Comparison of ENCODE assay signal across 15 cellular contexts in the genomic region with DNA sequence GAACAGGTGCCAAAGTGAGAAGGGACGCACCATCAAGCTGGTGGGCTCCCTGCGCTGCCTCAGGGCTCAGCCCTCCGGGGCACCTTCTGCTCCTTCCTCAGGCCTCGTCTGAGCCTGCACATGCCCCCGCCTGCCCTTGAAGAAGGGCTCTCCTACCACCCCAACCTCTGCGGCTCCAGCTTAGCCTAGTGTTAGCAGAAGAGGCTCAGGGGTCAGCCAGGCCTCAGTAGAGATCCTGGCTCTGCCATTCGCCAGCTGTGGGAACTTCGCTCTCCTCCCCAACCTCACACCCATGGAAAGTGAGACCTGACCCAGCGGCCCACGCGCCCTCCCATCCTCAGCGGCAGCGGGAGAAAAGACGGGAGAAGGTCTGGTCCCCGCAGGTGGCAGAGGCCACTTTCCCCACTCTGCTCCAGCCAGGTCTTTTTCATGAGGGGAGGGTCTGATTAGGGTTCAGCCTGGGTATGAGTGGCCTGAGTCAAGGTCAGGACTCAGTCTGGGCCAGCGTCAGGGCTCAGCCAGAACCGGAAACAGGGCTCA. TPM values are rescaled to one million over a fixed set of nuclear protein-coding genes. Genes with fewer than 3 reads are reported as not detected.
A peak's percentile ranks its signal among the peaks of the same experiment; 100 is the strongest.
DNase-seq lines count a peak whose midpoint lies in the region; ATAC-seq and TF ChIP-seq lines count a peak whose summit lies in the region.
"Had no signal": no experiment of that assay in that cellular context is flagged by ENCODE, and none has a peak within 500 bp of the region (broad histone marks: within the 10 kb centered on the region; RNA-seq: fewer than 3 reads in every experiment).

No MANE protein-coding gene starts in this region.

- no peak for DNase-seq in GM23338 (ENCODE audit: low spot score)
- peak; percentile 68 for DNase-seq in chondrocyte (ENCODE audit: low spot score)
- peak; percentile 28 for DNase-seq in lower lobe of right lung
- no peak for DNase-seq in Calu3
- no peak for DNase-seq in NCI-H2227 treated with DMSO at 0.1 percent for 48 hours (lab: John Stamatoyannopoulos, UW)
- DNase-seq in NOMO-1 treated with dmso at 0.1 percent for 144 hours (lab: John Stamatoyannopoulos, UW; ENCODE audit: unreplicated experiment): no peak
- DNase-seq: AML-193, NCI-H1105 treated with DMSO at 0.1 percent for 48 hours, NCI-H1694 treated with DMSO at 0.1 percent for 48 hours, NCI-H2107, SIG-M5 had no signal

- peaks cover 2% of the 10 kb centered on the region; the same call in 1 of the 3 replicates for H3K36me3 Mint-ChIP-seq in GM23338 (ENCODE audit: low read depth)
- H3K36me3 Mint-ChIP-seq in chondrocyte (ENCODE audit: low read depth): peaks cover 2% of the 10 kb centered on the region
- no peaks in the 10 kb centered on the region for H3K36me3 Mint-ChIP-seq in Calu3 (ENCODE audit: insufficient read depth, unreplicated experiment)

- no peak overlapping the region for H3K4me3 ChIP-seq in GM23338
- no peak overlapping the region for H3K4me3 ChIP-seq in lower lobe of right lung
- no peak overlapping the region for H3K4me3 ChIP-seq in skeletal muscle tissue (ENCODE audit: low read length in 3 of 3)
- H3K4me3 ChIP-seq: HAP-1 had no signal

- H3K27me3 ChIP-seq in GM23338 (ENCODE audit: insufficient read depth) (no peaks in the 10 kb centered on the region), lower lobe of right lung (ENCODE audit: low read depth) (peaks cover 8% of the 10 kb centered on the region), skeletal muscle tissue (ENCODE audit: control insufficient read depth in 3 of 3, insufficient read depth in 3 of 3, low read length in 3 of 3) (no peaks in the 10 kb centered on the region)

- H3K27me3 Mint-ChIP-seq in GM23338 (ENCODE audit: insufficient read depth, low read depth, poor library complexity) (peaks cover 5% of the 10 kb centered on the region), chondrocyte (ENCODE audit: low read depth) (peaks cover 17% of the 10 kb centered on the region), Calu3 (ENCODE audit: unreplicated experiment) (peaks cover 37% of the 10 kb centered on the region)

- peak overlapping the region in 1 of 3 donors; percentile 25 for H3K9ac ChIP-seq in skeletal muscle tissue (ENCODE audit: low read depth in 1 of 3, low read length in 3 of 3)

- H3K4me1 Mint-ChIP-seq in GM23338 (peaks cover 53% of the 10 kb centered on the region), chondrocyte (ENCODE audit: low read depth) (no peaks in the 10 kb centered on the region), Calu3 (ENCODE audit: low read depth, unreplicated experiment) (no peaks in the 10 kb centered on the region)

- no peaks in the 10 kb centered on the region for H3K79me2 ChIP-seq in GM23338 (replicated peaks; ENCODE audit: insufficient read depth)

- no peaks in the 10 kb centered on the region for H3K9me2 ChIP-seq in GM23338 (ENCODE audit: insufficient read depth)

- no peak for ATAC-seq in GM23338
- no peak for ATAC-seq in lower lobe of right lung
- no peak for ATAC-seq in GM21515 (IDR thresholded peaks at IDR 0.05; ENCODE audit: unreplicated experiment)

- no peak for TF ChIP-seq CTCF in GM23338 (conservative IDR thresholded peaks at IDR 0.05; ENCODE audit: low read depth in 2 of 2)
- TF ChIP-seq CTCF in chondrocyte (IDR thresholded peaks at IDR 0.05): no peak
- TF ChIP-seq CTCF in lower lobe of right lung (IDR thresholded peaks at IDR 0.05): no peak
- TF ChIP-seq CTCF in Calu3 (IDR thresholded peaks at IDR 0.05; ENCODE audit: unreplicated experiment): no peak

- CTCF ChIA-PET in Calu3 (lab: Charles Lee): no interaction called here

- intact Hi-C loops in lower lobe of right lung (cut with DNase I) (no loop called here), Calu3 (cut with micrococcal nuclease; ENCODE audit: unreplicated experiment) (no loop called here)

- peak overlapping the region; percentile 32; the same call in 1 of the 2 replicates for H3K4me2 ChIP-seq in GM23338

- H2AFZ ChIP-seq in GM23338: peak overlapping the region; percentile 52; the same call in 1 of the 2 replicates

- H3K9me3 ChIP-seq in lower lobe of right lung (no peaks in the 10 kb centered on the region), skeletal muscle tissue (ENCODE audit: control insufficient read depth in 3 of 3, low read length in 3 of 3) (no peaks in the 10 kb centered on the region)
- H3K9me3 ChIP-seq: HAP-1 had no signal

- H3F3A ChIP-seq in GM23338 (replicated peaks; ENCODE audit: low read depth): peaks cover 21% of the 10 kb centered on the region; the same call in 1 of the 2 replicates

- H3K4me1 ChIP-seq in GM23338 (ENCODE audit: insufficient read depth) (peaks cover 51% of the 10 kb centered on the region), lower lobe of right lung (no peaks in the 10 kb centered on the region), skeletal muscle tissue (ENCODE audit: control insufficient read depth in 3 of 3, insufficient read depth in 3 of 3, low read length in 3 of 3) (peaks cover 52 to 66% (median 60%) of the 10 kb centered on the region in 3 donors)
- H3K4me1 ChIP-seq: HAP-1 had no signal

- peaks cover 5% of the 10 kb centered on the region; the same call in 1 of the 3 replicates for H3K9me3 Mint-ChIP-seq in GM23338
- peaks cover 8% of the 10 kb centered on the region for H3K9me3 Mint-ChIP-seq in chondrocyte (ENCODE audit: low read depth)
- no peaks in the 10 kb centered on the region for H3K9me3 Mint-ChIP-seq in Calu3 (ENCODE audit: low read depth, unreplicated experiment)

- H3K27ac ChIP-seq in GM23338 (ENCODE audit: low read depth) (no peak overlapping the region), lower lobe of right lung (no peak overlapping the region), skeletal muscle tissue (ENCODE audit: low read depth, low read length) (peak overlapping the region; percentile 92)
- H3K27ac ChIP-seq: HL-60 had no signal

- BruUV-seq in Calu3 (replicated peaks; lab: Mats Ljungman, UMichigan): no TSS peak

- H3K36me3 ChIP-seq in GM23338 (ENCODE audit: insufficient read depth) (no peaks in the 10 kb centered on the region), lower lobe of right lung (no peaks in the 10 kb centered on the region), skeletal muscle tissue (ENCODE audit: control insufficient read depth in 3 of 3, insufficient read depth in 3 of 3, low read length in 3 of 3) (peaks cover 3 to 7% (median 4%) of the 10 kb centered on the region in 3 donors)
- H3K36me3 ChIP-seq: HAP-1 had no signal

- H4K20me1 ChIP-seq in GM23338 (replicated peaks; ENCODE audit: insufficient read depth): no peaks in the 10 kb centered on the region

- H3K27ac Mint-ChIP-seq in GM23338 (no peak overlapping the region), chondrocyte (ENCODE audit: unreplicated experiment) (no peak overlapping the region), Calu3 (ENCODE audit: unreplicated experiment) (no peak overlapping the region)

- H3K4me3 Mint-ChIP-seq in GM23338 (no peak overlapping the region), chondrocyte (ENCODE audit: unreplicated experiment) (no peak overlapping the region), Calu3 (ENCODE audit: low read depth, unreplicated experiment) (no peak overlapping the region)

TF ChIP-seq in GM23338, 12 proteins besides CTCF, POLR2A, EP300 and RAD21:
- TF ChIP-seq POLR2AphosphoS5 (IDR thresholded peaks at IDR 0.05; ENCODE audit: low read depth): no peak
- TF ChIP-seq STAT1 (IDR thresholded peaks at IDR 0.05; ENCODE audit: unreplicated experiment): no peak
- TF ChIP-seq EZH2phosphoT487 (IDR thresholded peaks at IDR 0.05; ENCODE audit: unreplicated experiment): no peak
- no peak for TF ChIP-seq CREB1 (CRISPR knock-in tag; IDR thresholded peaks at IDR 0.05; ENCODE audit: low read depth)
- TF ChIP-seq NANOG (IDR thresholded peaks at IDR 0.05; ENCODE audit: borderline replicate concordance): no peak
- TF ChIP-seq EZH2 (IDR thresholded peaks at IDR 0.05; ENCODE audit: low read depth, unreplicated experiment): no peak
- no peak for TF ChIP-seq ZNF331 (CRISPR knock-in tag; IDR thresholded peaks at IDR 0.05; ENCODE audit: low read depth)
TF ChIP-seq in GM23338: peak in this region for 0.

RNA-seq across cellular contexts. Expression of a gene that starts 8.2 kb away (rescaled TPM):
- total RNA-seq in GM23338 (2014; rRNA removed; shearing (Covaris generic)): 4.5 and 5.8 TPM in 2 replicates
- 3.6 and 3.9 TPM in 2 replicates for polyA plus RNA-seq in GM23338 (2016; fragmentation: Nextera tagmentation; extraction: Ambion mirVana)
- 0.20 to 0.63 TPM in 2 of 3 replicates, not detected in the other for total RNA-seq in chondrocyte
- total RNA-seq in lower lobe of right lung: 1.1 TPM
- 8.9 TPM for total RNA-seq in skeletal muscle tissue
- 0.27 TPM in 1 of 2 replicates, not detected in the other for total RNA-seq in Calu3 (2022)

Comparison
In these comparisons a context has a peak if more than half of its experiments do, and no peak if none do; other contexts are left out.
1. DNase-seq: peak in chondrocyte (single experiment) and lower lobe of right lung (single experiment); none in GM23338 (single experiment), Calu3 (single experiment), NCI-H2227 treated with DMSO at 0.1 percent for 48 hours (single experiment) and NOMO-1 treated with dmso at 0.1 percent for 144 hours (single experiment).